16 cellular contexts compared by ENCODE assay signal in genomic region chr15:66939016-66939415, GRCh38.
DNase-seq lines count a peak whose midpoint lies in the region; ATAC-seq and TF ChIP-seq lines count a peak whose summit lies in the region.
"Had no signal": no experiment of that assay in that cellular context is flagged by ENCODE, and none has a peak within 500 bp of the region (broad histone marks: within the 10 kb centered on the region; RNA-seq: fewer than 3 reads in every experiment).

No MANE protein-coding gene starts in this region.

- no peak for TF ChIP-seq CTCF in Panc1 (IDR thresholded peaks at IDR 0.05)

- H3K27me3 ChIP-seq in Panc1 (ENCODE audit: control insufficient read depth, insufficient read depth, low read length), result no peaks in the 10 kb centered on the region

- DNase-seq in activated CD4-positive, CD25-positive, alpha-beta regulatory T cell treated with anti-CD3 and anti-CD28 coated beads, Interleukin-2, amount 50 U/mL, for 72 hours, result peak; percentile 3
- DNase-seq in Panc1 (ENCODE audit: low read depth, low spot score) (no peak), left lobe of liver (ENCODE audit: low spot score) (peak; percentile 23), NOMO-1 treated with dmso at 0.1 percent for 144 hours (lab: John Stamatoyannopoulos, UW; ENCODE audit: unreplicated experiment) (no peak), NCI-H187 (lab: John Stamatoyannopoulos, UW) (no peak), A172 (ENCODE audit: low spot score) (no peak)
- DNase-seq: ACHN; CD4-positive, alpha-beta memory T cell; DMS79; GM23248 had no signal

- H3K27ac ChIP-seq in Panc1 (ENCODE audit: low read length), result peak overlapping the region; percentile 100
- H3K27ac ChIP-seq: 22Rv1, C4-2B, GM23248, HL-60 had no signal

- no peaks in the 10 kb centered on the region for H3K36me3 ChIP-seq in Panc1 (ENCODE audit: control insufficient read depth, insufficient read depth, low read length)

- H3K9me3 ChIP-seq in Panc1 (ENCODE audit: control insufficient read depth, insufficient read depth, low read depth, low read length), result peaks cover 35% of the 10 kb centered on the region; the same call in 1 of the 2 replicates

- ATAC-seq in activated CD4-positive, CD25-positive, alpha-beta regulatory T cell treated with anti-CD3 and anti-CD28 coated beads, Interleukin-2, amount 50 U/mL, for 24 hours, result no peak
- ATAC-seq in Panc1, result no peak
- ATAC-seq in left lobe of liver, result no peak
- ATAC-seq: GM12878, HCT116 had no signal

- peaks cover 48% of the 10 kb centered on the region for H3K4me1 ChIP-seq in Panc1 (ENCODE audit: control insufficient read depth, insufficient read depth, low read length)

- no peak overlapping the region for H3K4me3 ChIP-seq in Panc1 (ENCODE audit: low read depth in 2 of 2, low read length in 2 of 2)
- H3K4me3 ChIP-seq: GM12878, GM23248 had no signal

- intact Hi-C loops in Panc1 (cut with micrococcal nuclease; ENCODE audit: unreplicated experiment), result no loop called here

- no TSS peak for BruUV-seq in Panc1 (replicated peaks; lab: Mats Ljungman, UMichigan)

- in situ Hi-C loops in Panc1 (cut with HindIII; ENCODE audit: low pct_unique_long_range_greater_than_20kb, low sequenced_read_pairs), result no loop called here

- CTCF ChIA-PET in Panc1 (lab: Charles Lee), result no interaction called here

- POLR2A ChIA-PET in Panc1 (lab: Charles Lee), result no interaction called here

Comparison
In these comparisons a context has a peak if more than half of its experiments do, and no peak if none do; other contexts are left out.
1. DNase-seq: peak in activated CD4-positive, CD25-positive, alpha-beta regulatory T cell treated with anti-CD3 and anti-CD28 coated beads, Interleukin-2, amount 50 U/mL, for 72 hours (single experiment) and left lobe of liver (single experiment); none in Panc1 (single experiment), NOMO-1 treated with dmso at 0.1 percent for 144 hours (single experiment), NCI-H187 (0 of 2) and A172 (single experiment).